ENCODE assay signal across 21 cellular contexts in genomic region chr16:27576729-27577128, GRCh38.
"Had no signal": no experiment of that assay in that cellular context is flagged by ENCODE, and none has a peak within 500 bp of the region (broad histone marks: within the 10 kb centered on the region; RNA-seq: fewer than 3 reads in every experiment).

No MANE protein-coding gene starts in this region.

- H3K27me3 ChIP-seq: colonic mucosa, gastroesophageal sphincter, right atrium auricular region, suprapubic skin, thyroid gland, upper lobe of left lung, uterus had no signal

- H3K36me3 Mint-ChIP-seq: stimulated activated effector memory CD8-positive, alpha-beta T cell treated with anti-CD3 and anti-CD28 coated beads, Interleukin-12 subunit alpha, Interleukin-12 subunit beta, amount 100 ng/mL, for 72 hours had no signal

- H3K9me3 Mint-ChIP-seq: neural crest cell; stimulated activated effector memory CD8-positive, alpha-beta T cell treated with anti-CD3 and anti-CD28 coated beads, Interleukin-12 subunit alpha, Interleukin-12 subunit beta, amount 100 ng/mL, for 72 hours had no signal

- H3K36me3 ChIP-seq: colonic mucosa, thyroid gland, uterus had no signal

- H3K27ac Mint-ChIP-seq: naive thymus-derived CD4-positive, alpha-beta T cell; stimulated activated effector memory CD8-positive, alpha-beta T cell treated with anti-CD3 and anti-CD28 coated beads, Interleukin-12 subunit alpha, Interleukin-12 subunit beta, amount 100 ng/mL, for 72 hours had no signal

- ATAC-seq: gastroesophageal sphincter; left colon; left ventricle myocardium superior; naive thymus-derived CD4-positive, alpha-beta T cell; stimulated activated effector memory CD8-positive, alpha-beta T cell treated with anti-CD3 and anti-CD28 coated beads, Interleukin-12 subunit alpha, Interleukin-12 subunit beta, amount 100 ng/mL, for 72 hours; stimulated activated naive CD8-positive, alpha-beta T cell treated with anti-CD3 and anti-CD28 coated beads, Interleukin-15, Interleukin-2, amounts not matched to agents 100 U/mL and 50 U/mL, for 24 hours had no signal

- H3K9me3 ChIP-seq: colonic mucosa, gastroesophageal sphincter, right atrium auricular region, suprapubic skin, thyroid gland, upper lobe of left lung, uterus had no signal

- H3K27ac ChIP-seq: colonic mucosa, gastroesophageal sphincter, right atrium auricular region, suprapubic skin, upper lobe of left lung, uterus had no signal

- H3K4me3 ChIP-seq: colonic mucosa, gastroesophageal sphincter, lung, right atrium auricular region, smooth muscle cell, suprapubic skin, thyroid gland, upper lobe of left lung, uterus had no signal

- H3K4me1 ChIP-seq: colonic mucosa, upper lobe of left lung, uterus had no signal

- DNase-seq: colonic mucosa; dermis blood vessel endothelial cell; erythroblast; glutamatergic neuron; left colon; left ventricle myocardium superior; mesendoderm; naive thymus-derived CD4-positive, alpha-beta T cell; stimulated activated CD4-positive, alpha-beta T cell treated with anti-CD3 and anti-CD28 coated beads, Interleukin-2, amount 100 ng/mL, for 48 hours; stimulated activated CD8-positive, alpha-beta memory T cell treated with anti-CD3 and anti-CD28 coated beads, Interleukin-4, amount 100 ng/mL, for 48 hours; stimulated activated naive CD8-positive, alpha-beta T cell treated with anti-CD3 and anti-CD28 coated beads, Interleukin-15, Interleukin-2, amounts not matched to agents 100 U/mL and 50 U/mL, for 24 hours; thyroid gland; upper lobe of left lung; uterus had no signal

- H3K4me3 Mint-ChIP-seq: naive thymus-derived CD4-positive, alpha-beta T cell; neural crest cell; stimulated activated effector memory CD8-positive, alpha-beta T cell treated with anti-CD3 and anti-CD28 coated beads, Interleukin-12 subunit alpha, Interleukin-12 subunit beta, amount 100 ng/mL, for 72 hours had no signal

- H3K4me2 ChIP-seq: smooth muscle cell had no signal

- H3K27me3 Mint-ChIP-seq: naive thymus-derived CD4-positive, alpha-beta T cell had no signal
